ENCODE assay signal across 9 cellular contexts in the genomic region with DNA sequence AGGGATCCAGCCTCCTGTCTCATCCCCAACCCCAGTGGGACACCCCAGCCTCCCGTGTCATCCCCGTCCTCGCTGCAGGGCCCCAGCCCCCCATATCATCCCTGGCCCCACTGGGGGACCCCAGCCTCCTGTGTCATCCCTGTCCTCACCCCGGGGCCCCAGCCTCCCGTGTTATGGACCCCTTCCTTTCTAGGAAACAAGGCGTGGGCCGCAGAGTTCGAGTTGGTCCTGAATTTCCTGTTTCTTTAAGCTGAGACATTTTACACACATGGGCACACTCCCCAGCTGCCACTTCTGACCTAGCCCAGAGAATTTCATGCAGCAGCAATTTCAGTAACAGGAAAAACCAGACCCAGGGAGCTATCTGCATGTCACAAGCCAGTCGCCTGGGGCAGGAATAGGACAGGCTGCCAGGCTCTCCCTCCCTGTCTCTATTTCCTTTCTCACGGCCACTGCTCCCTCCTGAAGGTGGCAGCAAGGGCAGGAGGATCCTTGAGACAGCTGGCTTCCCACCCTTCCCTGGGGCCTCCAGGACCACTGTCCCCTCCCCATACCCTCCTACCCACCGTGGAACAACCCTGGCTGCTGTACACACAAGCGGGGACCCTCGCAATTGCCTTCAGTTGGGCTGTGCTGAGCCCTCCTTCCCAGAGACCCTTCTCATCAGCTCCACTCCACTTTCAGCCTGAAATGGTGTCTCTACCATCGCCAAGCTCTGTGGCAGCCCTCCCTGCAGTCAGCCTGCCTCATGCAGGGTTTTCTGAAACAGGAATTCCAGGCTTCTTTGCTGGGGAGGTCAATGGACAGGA.
DNase-seq lines count a peak whose midpoint lies in the region; ATAC-seq and TF ChIP-seq lines count a peak whose summit lies in the region.
"Had no signal": no experiment of that assay in that cellular context is flagged by ENCODE, and none has a peak within 500 bp of the region (broad histone marks: within the 10 kb centered on the region; RNA-seq: fewer than 3 reads in every experiment).

No MANE protein-coding gene starts in this region.

- H3K27ac ChIP-seq in hepatocyte, result peak overlapping the region; percentile 84
- H3K27ac ChIP-seq in smooth muscle cell (ENCODE audit: low read depth), result peak overlapping the region; percentile 26

- H3K9me3 ChIP-seq in hepatocyte (ENCODE audit: low read depth), result no peaks in the 10 kb centered on the region
- H3K9me3 ChIP-seq in smooth muscle cell (replicated peaks; ENCODE audit: low read depth), result no peaks in the 10 kb centered on the region

- H3K36me3 ChIP-seq in hepatocyte (replicated peaks; ENCODE audit: insufficient read depth, low read depth) (no peaks in the 10 kb centered on the region), smooth muscle cell (ENCODE audit: low read depth) (no peaks in the 10 kb centered on the region)

- H3K9me2 ChIP-seq in hepatocyte (replicated peaks; ENCODE audit: insufficient read depth), result no peaks in the 10 kb centered on the region

- peaks cover 66% of the 10 kb centered on the region for H3K4me1 Mint-ChIP-seq in T-helper 2 cell treated with Interferon-gamma antibody and Interleukin-4, amounts not matched to agents 5 μg/mL and 100 μg/mL, for 36 hours (ENCODE audit: low read depth)

- no peaks in the 10 kb centered on the region for H3K9me3 Mint-ChIP-seq in T-helper 2 cell treated with Interferon-gamma antibody and Interleukin-4, amounts not matched to agents 5 μg/mL and 100 μg/mL, for 36 hours
- H3K9me3 Mint-ChIP-seq: CD4-positive, alpha-beta T cell had no signal

- H3K27ac Mint-ChIP-seq in T-helper 2 cell treated with Interferon-gamma antibody and Interleukin-4, amounts not matched to agents 5 μg/mL and 100 μg/mL, for 36 hours, result peak overlapping the region; percentile 53

- no peak; the same call in 2 of the 3 replicates for ATAC-seq in SK-N-SH treated with all-trans-retinoic acid at 6 μM for 48 hours

- H3F3A ChIP-seq in smooth muscle cell (ENCODE audit: low read depth), result peaks cover 23% of the 10 kb centered on the region

- H2AFZ ChIP-seq in hepatocyte (no peak overlapping the region), smooth muscle cell (ENCODE audit: low read depth) (no peak overlapping the region)

- no peaks in the 10 kb centered on the region for H3K36me3 Mint-ChIP-seq in T-helper 2 cell treated with Interferon-gamma antibody and Interleukin-4, amounts not matched to agents 5 μg/mL and 100 μg/mL, for 36 hours (ENCODE audit: low read depth)

- H3K4me1 ChIP-seq in hepatocyte (ENCODE audit: insufficient read depth) (peaks cover 64% of the 10 kb centered on the region), smooth muscle cell (ENCODE audit: low read depth) (peaks cover 20% of the 10 kb centered on the region)

- H3K27me3 Mint-ChIP-seq in T-helper 2 cell treated with Interferon-gamma antibody and Interleukin-4, amounts not matched to agents 5 μg/mL and 100 μg/mL, for 36 hours (ENCODE audit: low read depth), result no peaks in the 10 kb centered on the region
- H3K27me3 Mint-ChIP-seq: CD4-positive, alpha-beta T cell had no signal

- TF ChIP-seq CTCF in hepatocyte (IDR thresholded peaks at IDR 0.05; ENCODE audit: poor library complexity) (peak; percentile 29), smooth muscle cell (IDR thresholded peaks at IDR 0.05; ENCODE audit: borderline replicate concordance, insufficient read depth, poor library complexity, severe bottlenecking) (no peak)

- H3K27me3 ChIP-seq in hepatocyte, result no peaks in the 10 kb centered on the region
- H3K27me3 ChIP-seq in smooth muscle cell (ENCODE audit: low read depth), result no peaks in the 10 kb centered on the region

- H3K4me3 ChIP-seq in hepatocyte (no peak overlapping the region), smooth muscle cell (no peak overlapping the region)

- peak overlapping the region; percentile 49 for H3K4me2 ChIP-seq in hepatocyte
- H3K4me2 ChIP-seq in smooth muscle cell, result no peak overlapping the region

- H3K79me2 ChIP-seq in hepatocyte (no peaks in the 10 kb centered on the region), smooth muscle cell (ENCODE audit: low read depth) (no peaks in the 10 kb centered on the region)

- no peak for DNase-seq in T-helper 2 cell treated with Interferon-gamma antibody and Interleukin-4, amounts not matched to agents 5 μg/mL and 100 μg/mL, for 36 hours (ENCODE audit: low spot score)
- DNase-seq in T-helper 2 cell (no peak), hepatocyte (ENCODE audit: low spot score) (peak; percentile 78), smooth muscle cell (lab: John Stamatoyannopoulos, UW; ENCODE audit: unreplicated experiment) (no peak), KG1 (lab: John Stamatoyannopoulos, UW) (no peak), NCI-H1092 treated with DMSO at 0.1 percent for 48 hours (lab: John Stamatoyannopoulos, UW) (no peak)
- no peak for DNase-seq in activated CD4-positive, CD25-positive, alpha-beta regulatory T cell treated with anti-CD3 and anti-CD28 coated beads, Interleukin-2, amount 50 U/mL, for 72 hours
- DNase-seq: CD4-positive, alpha-beta T cell had no signal

- 67% methylated on average over 14 of the region's 14 CpGs for WGBS in hepatocyte (ENCODE audit: low lambda C conversion rate, missing lambda C conversion rate)
- 63% methylated on average over 14 of the region's 14 CpGs for WGBS in smooth muscle cell (ENCODE audit: low lambda C conversion rate)

- H4K20me1 ChIP-seq in hepatocyte (ENCODE audit: insufficient read depth, poor library complexity, severe bottlenecking), result no peaks in the 10 kb centered on the region
- H4K20me1 ChIP-seq in smooth muscle cell (ENCODE audit: low read depth), result no peaks in the 10 kb centered on the region

- peak overlapping the region; percentile 39 for H3K4me3 Mint-ChIP-seq in T-helper 2 cell treated with Interferon-gamma antibody and Interleukin-4, amounts not matched to agents 5 μg/mL and 100 μg/mL, for 36 hours
- H3K4me3 Mint-ChIP-seq: CD4-positive, alpha-beta T cell had no signal

- H3K9ac ChIP-seq in smooth muscle cell (ENCODE audit: low read depth), result no peak overlapping the region

TF ChIP-seq in SK-N-SH treated with all-trans-retinoic acid at 6 μM for 48 hours, 23 proteins besides CTCF, POLR2A, EP300 and RAD21:
- TF ChIP-seq, protein P1, sequence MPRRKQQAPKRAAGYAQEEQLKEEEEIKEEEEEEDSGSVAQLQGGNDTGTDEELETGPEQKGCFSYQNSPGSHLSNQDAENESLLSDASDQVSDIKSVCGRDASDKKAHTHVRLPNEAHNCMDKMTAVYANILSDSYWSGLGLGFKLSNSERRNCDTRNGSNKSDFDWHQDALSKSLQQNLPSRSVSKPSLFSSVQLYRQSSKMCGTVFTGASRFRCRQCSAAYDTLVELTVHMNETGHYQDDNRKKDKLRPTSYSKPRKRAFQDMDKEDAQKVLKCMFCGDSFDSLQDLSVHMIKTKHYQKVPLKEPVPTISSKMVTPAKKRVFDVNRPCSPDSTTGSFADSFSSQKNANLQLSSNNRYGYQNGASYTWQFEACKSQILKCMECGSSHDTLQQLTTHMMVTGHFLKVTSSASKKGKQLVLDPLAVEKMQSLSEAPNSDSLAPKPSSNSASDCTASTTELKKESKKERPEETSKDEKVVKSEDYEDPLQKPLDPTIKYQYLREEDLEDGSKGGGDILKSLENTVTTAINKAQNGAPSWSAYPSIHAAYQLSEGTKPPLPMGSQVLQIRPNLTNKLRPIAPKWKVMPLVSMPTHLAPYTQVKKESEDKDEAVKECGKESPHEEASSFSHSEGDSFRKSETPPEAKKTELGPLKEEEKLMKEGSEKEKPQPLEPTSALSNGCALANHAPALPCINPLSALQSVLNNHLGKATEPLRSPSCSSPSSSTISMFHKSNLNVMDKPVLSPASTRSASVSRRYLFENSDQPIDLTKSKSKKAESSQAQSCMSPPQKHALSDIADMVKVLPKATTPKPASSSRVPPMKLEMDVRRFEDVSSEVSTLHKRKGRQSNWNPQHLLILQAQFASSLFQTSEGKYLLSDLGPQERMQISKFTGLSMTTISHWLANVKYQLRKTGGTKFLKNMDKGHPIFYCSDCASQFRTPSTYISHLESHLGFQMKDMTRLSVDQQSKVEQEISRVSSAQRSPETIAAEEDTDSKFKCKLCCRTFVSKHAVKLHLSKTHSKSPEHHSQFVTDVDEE (CRISPR knock-in tag; IDR thresholded peaks at IDR 0.05), result peak; percentile 80; the same call in 1 of the 2 replicates
- peak; percentile 69; the same call in 1 of the 2 replicates for TF ChIP-seq TCF4 (CRISPR knock-in tag; IDR thresholded peaks at IDR 0.05; ENCODE audit: borderline replicate concordance)
- no peak for TF ChIP-seq SNAI2 (CRISPR knock-in tag; IDR thresholded peaks at IDR 0.05)
